ENCODE assay signal across 1 cellular context in genomic region chr19:47110521-47111080, GRCh38.
A peak's percentile ranks its signal among the peaks of the same experiment; 100 is the strongest.
TF ChIP-seq lines count a peak whose summit lies in the region.

No MANE protein-coding gene starts in this region.

TF ChIP-seq in K562, 482 proteins besides CTCF, POLR2A, EP300 and RAD21 (continued from another document and continues in another):
- no peak for TF ChIP-seq RERE (CRISPR knock-in tag; IDR thresholded peaks at IDR 0.05; ENCODE audit: borderline replicate concordance)
- no peak for TF ChIP-seq ID3 (CRISPR knock-in tag; IDR thresholded peaks at IDR 0.05)
- TF ChIP-seq ID3 (tag; IDR thresholded peaks at IDR 0.05): no peak
- no peak for TF ChIP-seq ELF4 (CRISPR knock-in tag; IDR thresholded peaks at IDR 0.05)
- no peak for TF ChIP-seq ZNF512 (tag; IDR thresholded peaks at IDR 0.05)
- TF ChIP-seq PHF8 (IDR thresholded peaks at IDR 0.05; ENCODE audit: borderline replicate concordance, low read length): 0 out of 2 replicates have a peak, but pooled peaks have one; percentile 6
- TF ChIP-seq KLF16 (IDR thresholded peaks at IDR 0.05): no peak
- TF ChIP-seq ZNF655 (CRISPR knock-in tag; IDR thresholded peaks at IDR 0.05): no peak
- no peak for TF ChIP-seq TFAM (CRISPR knock-in tag; conservative IDR thresholded peaks at IDR 0.05)
- no peak for TF ChIP-seq CHD4 (IDR thresholded peaks at IDR 0.05; ENCODE audit: insufficient read depth, insufficient replicate concordance, low read depth, low read length, poor library complexity, severe bottlenecking)
- no peak for TF ChIP-seq MITF (IDR thresholded peaks at IDR 0.05)
- 0 out of 2 replicates have a peak, but pooled peaks have one; percentile 19 for TF ChIP-seq SMARCC2 (IDR thresholded peaks at IDR 0.05; ENCODE audit: low read depth)
- no peak for TF ChIP-seq ETS1 (conservative IDR thresholded peaks at IDR 0.05; ENCODE audit: control insufficient read depth, low read depth, low read length)
- no peak for TF ChIP-seq CBFA2T3 (IDR thresholded peaks at IDR 0.05)
- 0 out of 4 replicates have a peak, but pooled peaks of 1 of the 2 experiments have one; percentile 6 for TF ChIP-seq MLLT1 (IDR thresholded peaks at IDR 0.05)
- TF ChIP-seq ETV1 (tag; conservative IDR thresholded peaks at IDR 0.05; ENCODE audit: low read depth): 0 out of 2 replicates have a peak, but pooled peaks have one; percentile 11
- no peak for TF ChIP-seq ZNF511 (CRISPR knock-in tag; IDR thresholded peaks at IDR 0.05)
- TF ChIP-seq ZNF445 (CRISPR knock-in tag; IDR thresholded peaks at IDR 0.05; ENCODE audit: low read depth): no peak
- no peak for TF ChIP-seq PURB (CRISPR knock-in tag; IDR thresholded peaks at IDR 0.05; ENCODE audit: low read depth)
- no peak for TF ChIP-seq BRCA1 (IDR thresholded peaks at IDR 0.05)
- no peak for TF ChIP-seq BRCA1 (CRISPR knock-in tag; IDR thresholded peaks at IDR 0.05)
- TF ChIP-seq AFF4 (CRISPR knock-in tag; IDR thresholded peaks at IDR 0.05): no peak
- no peak for TF ChIP-seq GABPB2 (CRISPR knock-in tag; conservative IDR thresholded peaks at IDR 0.05)
- TF ChIP-seq MAFG (tag; conservative IDR thresholded peaks at IDR 0.05): no peak
